8 cellular contexts compared by ENCODE assay signal in the genomic region with DNA sequence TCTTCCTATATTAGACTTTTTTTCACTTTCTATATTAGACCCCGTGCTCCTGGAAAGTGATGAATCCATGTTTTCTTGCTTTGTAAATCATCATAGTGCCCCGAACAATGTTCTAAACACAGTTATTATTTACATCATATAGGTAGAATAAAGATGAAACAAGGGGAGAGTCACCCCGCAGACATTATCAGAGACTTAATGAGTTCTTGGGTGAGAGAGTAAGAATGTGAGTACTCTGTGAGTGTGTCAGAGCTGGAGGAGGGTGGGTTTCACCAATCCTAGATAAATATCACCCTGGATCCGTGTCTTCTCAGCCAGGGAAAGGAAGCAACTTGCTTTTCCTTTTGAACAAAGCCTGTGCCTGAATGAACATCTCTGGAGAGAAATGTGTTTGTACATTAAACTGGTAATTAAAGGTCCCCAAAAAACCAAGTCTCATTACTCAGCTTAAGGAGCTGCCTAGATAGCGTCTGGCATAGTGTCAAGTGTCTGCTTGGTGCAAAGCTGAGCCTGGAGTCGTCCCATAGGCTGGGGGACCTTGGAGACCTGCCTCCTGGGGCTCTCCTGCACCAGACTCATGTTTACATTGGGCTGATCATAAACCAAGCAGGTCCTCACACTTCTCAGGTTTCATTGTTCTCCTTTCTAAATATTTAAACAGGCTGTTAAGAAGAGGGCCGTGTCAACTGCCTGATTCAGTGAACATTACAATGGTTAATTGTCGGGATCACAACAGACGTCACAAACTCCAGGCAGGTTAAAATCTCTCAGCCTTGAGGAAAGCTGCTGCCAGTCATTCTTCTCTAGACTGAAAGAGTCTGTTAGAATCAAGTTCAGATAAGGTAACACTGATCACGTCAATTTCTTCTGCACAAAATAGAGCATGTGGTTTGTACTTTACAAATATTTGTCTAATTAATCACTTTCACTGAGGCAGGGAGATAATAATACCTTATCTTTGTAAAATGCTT.
DNase-seq lines count a peak whose midpoint lies in the region; ATAC-seq and TF ChIP-seq lines count a peak whose summit lies in the region.

No MANE protein-coding gene starts in this region.

- DNase-seq in BE2C (peak; percentile 17), NCI-H1105 (lab: John Stamatoyannopoulos, UW) (peak; percentile 89), NT2/D1 (ENCODE audit: low read depth, low spot score) (peak; percentile 16), iPS-NIHi7 (ENCODE audit: extremely low spot score) (peak; percentile 68), spleen (no peak), neuronal stem cell (ENCODE audit: low spot score) (no peak)
- no peak for DNase-seq in stimulated activated naive CD8-positive, alpha-beta T cell treated with anti-CD3 and anti-CD28 coated beads, Interleukin-15, amount 100 ng/mL, for 72 hours
- DNase-seq in naive thymus-derived CD8-positive, alpha-beta T cell = no peak

- intact Hi-C loops in spleen (cut with DNase I; ENCODE audit: low total_unique reads) = no loop called here

- no peak overlapping the region for H3K4ac ChIP-seq in neuronal stem cell (ENCODE audit: low read length)

- no peak overlapping the region for H3K18ac ChIP-seq in neuronal stem cell (ENCODE audit: low read length)

- H3K4me1 ChIP-seq in BE2C = peaks cover 10% of the 10 kb centered on the region
- H3K4me1 ChIP-seq in NT2/D1 (ENCODE audit: insufficient read depth, insufficient read length) = no peaks in the 10 kb centered on the region
- peaks cover 0 to 19% (median 3%) of the 10 kb centered on the region in 6 donors for H3K4me1 ChIP-seq in spleen
- H3K4me1 ChIP-seq in neuronal stem cell (ENCODE audit: control insufficient read depth in 2 of 2, insufficient read depth in 1 of 2, low read depth in 1 of 2, low read length in 2 of 2) = no peaks in the 10 kb centered on the region

- H3K27me3 Mint-ChIP-seq in stimulated activated naive CD8-positive, alpha-beta T cell treated with anti-CD3 and anti-CD28 coated beads, Interleukin-15, amount 100 ng/mL, for 72 hours = no peaks in the 10 kb centered on the region
- no peaks in the 10 kb centered on the region for H3K27me3 Mint-ChIP-seq in naive thymus-derived CD8-positive, alpha-beta T cell

- H3K36me3 Mint-ChIP-seq in naive thymus-derived CD8-positive, alpha-beta T cell = no peaks in the 10 kb centered on the region

- no peak overlapping the region for H2AFZ ChIP-seq in neuronal stem cell (ENCODE audit: low read length)

- H3K23ac ChIP-seq in neuronal stem cell (ENCODE audit: low read depth, low read length, poor library complexity) = no peak overlapping the region

- no peak overlapping the region for H4K91ac ChIP-seq in neuronal stem cell (ENCODE audit: low read depth, low read length, poor library complexity)

- no peak for ATAC-seq in stimulated activated naive CD8-positive, alpha-beta T cell treated with anti-CD3 and anti-CD28 coated beads, Interleukin-15, amount 100 ng/mL, for 72 hours
- no peak for ATAC-seq in naive thymus-derived CD8-positive, alpha-beta T cell

- no peaks in the 10 kb centered on the region for H3K27me3 ChIP-seq in BE2C
- H3K27me3 ChIP-seq in NT2/D1 (ENCODE audit: insufficient read depth, insufficient read length) = no peaks in the 10 kb centered on the region
- H3K27me3 ChIP-seq in spleen (replicated peaks in 1 of 7) = no peaks in the 10 kb centered on the region
- peaks cover 0 to 2% (median 0%) of the 10 kb centered on the region in 3 experiments for H3K27me3 ChIP-seq in neuronal stem cell (ENCODE audit: control insufficient read depth in 3 of 3, insufficient read depth in 3 of 3, low read depth in 1 of 3, low read length in 3 of 3)

- H3K9me3 ChIP-seq in BE2C (no peaks in the 10 kb centered on the region), NT2/D1 (ENCODE audit: insufficient read depth, low read length) (no peaks in the 10 kb centered on the region), spleen (peaks cover 0 to 4% (median 0%) of the 10 kb centered on the region in 8 donors), neuronal stem cell (replicated peaks in 1 of 2; ENCODE audit: control insufficient read depth in 2 of 2, insufficient read depth in 1 of 2, low read depth in 1 of 2, low read length in 2 of 2) (no peaks in the 10 kb centered on the region)

- no peak for TF ChIP-seq POLR2A in spleen (IDR thresholded peaks at IDR 0.05)

- H3K9me3 Mint-ChIP-seq in stimulated activated naive CD8-positive, alpha-beta T cell treated with anti-CD3 and anti-CD28 coated beads, Interleukin-15, amount 100 ng/mL, for 72 hours = no peaks in the 10 kb centered on the region
- no peaks in the 10 kb centered on the region for H3K9me3 Mint-ChIP-seq in naive thymus-derived CD8-positive, alpha-beta T cell

- no peaks in the 10 kb centered on the region for H3K79me1 ChIP-seq in neuronal stem cell (ENCODE audit: low read depth, low read length)

- no peak overlapping the region for H3K4me3 ChIP-seq in BE2C (ENCODE audit: low read depth, low read length)
- no peak overlapping the region for H3K4me3 ChIP-seq in NT2/D1 (ENCODE audit: insufficient read length, low read depth)
- no peak overlapping the region for H3K4me3 ChIP-seq in spleen
- H3K4me3 ChIP-seq in neuronal stem cell (ENCODE audit: low read length in 2 of 2) = no peak overlapping the region

- H2BK120ac ChIP-seq in neuronal stem cell (ENCODE audit: low read depth, low read length) = no peak overlapping the region

- TF ChIP-seq CTCF in BE2C (IDR thresholded peaks at IDR 0.05; ENCODE audit: low read depth, low read length) = no peak
- no peak for TF ChIP-seq CTCF in spleen (IDR thresholded peaks at IDR 0.05 in 8 of 11, conservative IDR thresholded peaks at IDR 0.05 in 3 of 11)

- H4K8ac ChIP-seq in neuronal stem cell (ENCODE audit: low read depth, low read length) = no peak overlapping the region

- no peak overlapping the region for H3K27ac Mint-ChIP-seq in stimulated activated naive CD8-positive, alpha-beta T cell treated with anti-CD3 and anti-CD28 coated beads, Interleukin-15, amount 100 ng/mL, for 72 hours
- no peak overlapping the region for H3K27ac Mint-ChIP-seq in naive thymus-derived CD8-positive, alpha-beta T cell

- no peak overlapping the region for H2BK12ac ChIP-seq in neuronal stem cell (ENCODE audit: low read length)

- H3K4me3 Mint-ChIP-seq in stimulated activated naive CD8-positive, alpha-beta T cell treated with anti-CD3 and anti-CD28 coated beads, Interleukin-15, amount 100 ng/mL, for 72 hours = no peak overlapping the region
- no peak overlapping the region for H3K4me3 Mint-ChIP-seq in naive thymus-derived CD8-positive, alpha-beta T cell

- no peak overlapping the region for H2BK5ac ChIP-seq in neuronal stem cell (ENCODE audit: low read length)

- no peak overlapping the region for H2BK15ac ChIP-seq in neuronal stem cell (ENCODE audit: low read length)

- no peak overlapping the region for H2AK5ac ChIP-seq in neuronal stem cell (ENCODE audit: low read depth, low read length)

- H3K27ac ChIP-seq in spleen = no peak overlapping the region
- no peak overlapping the region for H3K27ac ChIP-seq in neuronal stem cell (replicated peaks; ENCODE audit: low read length)

- H3K14ac ChIP-seq in neuronal stem cell (ENCODE audit: low read length) = no peak overlapping the region

- H3K36me3 ChIP-seq in BE2C (no peaks in the 10 kb centered on the region), NT2/D1 (ENCODE audit: insufficient read depth, insufficient read length, low read length) (no peaks in the 10 kb centered on the region), spleen (no peaks in the 10 kb centered on the region), neuronal stem cell (replicated peaks in 1 of 2; ENCODE audit: control insufficient read depth in 2 of 2, insufficient read depth in 2 of 2, low read length in 2 of 2) (no peaks in the 10 kb centered on the region)

- no peak overlapping the region for H3K4me2 ChIP-seq in neuronal stem cell (ENCODE audit: insufficient read depth, low read length, poor library complexity, severe bottlenecking)

- no peak overlapping the region for H3K9ac ChIP-seq in NT2/D1 (ENCODE audit: insufficient read length, low read depth)
- no peak overlapping the region for H3K9ac ChIP-seq in neuronal stem cell (ENCODE audit: low read depth, low read length, poor library complexity)

- POLR2A ChIA-PET in naive thymus-derived CD8-positive, alpha-beta T cell (lab: Charles Lee) = no interaction called here

- WGBS in spleen, 5 donors = 79 to 90% (median 84%) methylated on average over 10 of the region's 10 CpGs
- WGBS in neuronal stem cell (ENCODE audit: extremely low coverage in 2 of 2, insufficient read length in 2 of 2, insufficient replicate concordance in 1 of 2), 2 donors = no CpG with 5 or more reads among the region's 10 CpGs

- H3K4me1 Mint-ChIP-seq in stimulated activated naive CD8-positive, alpha-beta T cell treated with anti-CD3 and anti-CD28 coated beads, Interleukin-15, amount 100 ng/mL, for 72 hours = no peaks in the 10 kb centered on the region
- peaks cover 0 to 9% (median 3%) of the 10 kb centered on the region in 4 donors for H3K4me1 Mint-ChIP-seq in naive thymus-derived CD8-positive, alpha-beta T cell

Comparison
In these comparisons a context has a peak if more than half of its experiments do, and no peak if none do; other contexts are left out.
1. DNase-seq: peak in BE2C (single experiment), NCI-H1105 (single experiment), NT2/D1 (single experiment) and iPS-NIHi7 (single experiment); none in spleen (single experiment), neuronal stem cell (single experiment), stimulated activated naive CD8-positive, alpha-beta T cell treated with anti-CD3 and anti-CD28 coated beads, Interleukin-15, amount 100 ng/mL, for 72 hours (0 of 2) and naive thymus-derived CD8-positive, alpha-beta T cell (0 of 10).